Comparison of ENCODE assay signal across 8 cellular contexts in genomic region chr14:39431416-39432178, GRCh38. TPM values are rescaled to one million over a fixed set of nuclear protein-coding genes. Genes with fewer than 3 reads are reported as not detected.
DNase-seq lines count a peak whose midpoint lies in the region; ATAC-seq and TF ChIP-seq lines count a peak whose summit lies in the region.

No MANE protein-coding gene starts in this region.

- DNase-seq in ELR (ENCODE audit: low read depth): peak; percentile 56
- peak; percentile 55 for DNase-seq in colonic mucosa
- peak; percentile 34 to 91 for DNase-seq in lower leg skin (ENCODE audit: low spot score in 2 of 2)
- DNase-seq in stimulated activated CD4-positive, alpha-beta T cell treated with anti-CD3 and anti-CD28 coated beads, TNF-alpha, amount 100 ng/mL, for 4 hours (ENCODE audit: low read depth in 3 of 3): peak; percentile 2 to 13 (median 5)
- no peak for DNase-seq in NCI-H1048 (lab: John Stamatoyannopoulos, UW)

- H3K27me3 ChIP-seq in HUES48 (ENCODE audit: control insufficient read depth, insufficient read depth, low read length): no peaks in the 10 kb centered on the region
- H3K27me3 ChIP-seq in colonic mucosa: no peaks in the 10 kb centered on the region

- peak in 1 of 2 donors; percentile 45 for TF ChIP-seq POLR2A in lower leg skin (IDR thresholded peaks at IDR 0.05)

- H3K9ac ChIP-seq in HUES48 (ENCODE audit: low read depth, low read length) (peak overlapping the region; percentile 100), colonic mucosa (ENCODE audit: low read depth in 2 of 2, low read length in 2 of 2) (peak overlapping the region; percentile 88 to 93)

- H3K9me3 ChIP-seq in HUES48 (ENCODE audit: control insufficient read depth, insufficient read depth, low read length) (no peaks in the 10 kb centered on the region), colonic mucosa (no peaks in the 10 kb centered on the region)

- 0 to 1% methylated on average over 33 to 40 of the region's 81 CpGs for WGBS in lower leg skin, 2 donors

- peak overlapping the region; percentile 100 for H3K4me3 ChIP-seq in HUES48 (ENCODE audit: low read depth, low read length)
- H3K4me3 ChIP-seq in colonic mucosa: peak overlapping the region; percentile 96
- peak overlapping the region; percentile 97 for H3K4me3 ChIP-seq in lower leg skin (ENCODE audit: low read depth, poor library complexity, severe bottlenecking)

- H3K4me1 ChIP-seq in HUES48 (ENCODE audit: control insufficient read depth, insufficient read depth, low read length) (peaks cover 14% of the 10 kb centered on the region), colonic mucosa (no peaks in the 10 kb centered on the region)

- peak overlapping the region; percentile 100 for H3K27ac ChIP-seq in HUES48 (ENCODE audit: low read depth, low read length)
- peak overlapping the region; percentile 96 for H3K27ac ChIP-seq in colonic mucosa

- TF ChIP-seq CTCF in colonic mucosa (IDR thresholded peaks at IDR 0.05) (no peak), lower leg skin (IDR thresholded peaks at IDR 0.05) (peak in 1 of 3 donors; percentile 36)

- ATAC-seq in GM21423 (IDR thresholded peaks at IDR 0.05; ENCODE audit: unreplicated experiment): peak; percentile 22
- ATAC-seq in activated CD4-positive, CD25-positive, alpha-beta regulatory T cell treated with anti-CD3 and anti-CD28 coated beads, Interleukin-2, amount 50 U/mL, for 24 hours: peak; percentile 2 to 11

- H3K36me3 ChIP-seq in HUES48 (ENCODE audit: control insufficient read depth, insufficient read depth, low read length): no peaks in the 10 kb centered on the region
- H3K36me3 ChIP-seq in colonic mucosa: no peaks in the 10 kb centered on the region

- intact Hi-C loops in colonic mucosa (cut with DNase I) (loop anchor here (5.0 kb wide), 2 partner anchors 164 to 264 kb away; no protein-coding TSS in a partner anchor), lower leg skin (cut with DNase I; ENCODE audit: low total_unique reads) (loop anchor here (10.0 kb wide), 1 partner anchor 327 kb away; the partner anchor contains the start of gene SEC23A)

RNA-seq across cellular contexts. Expression of gene FBXO33, which starts 0.6 kb away (rescaled TPM):
- total RNA-seq in colonic mucosa: 10 to 100 TPM; 10.6 to 11.1 TPM
- total RNA-seq in lower leg skin: 10 to 100 TPM; 12.3 to 15.8 (median 13.1) TPM
